22 cellular contexts compared by ENCODE assay signal in the genomic region with DNA sequence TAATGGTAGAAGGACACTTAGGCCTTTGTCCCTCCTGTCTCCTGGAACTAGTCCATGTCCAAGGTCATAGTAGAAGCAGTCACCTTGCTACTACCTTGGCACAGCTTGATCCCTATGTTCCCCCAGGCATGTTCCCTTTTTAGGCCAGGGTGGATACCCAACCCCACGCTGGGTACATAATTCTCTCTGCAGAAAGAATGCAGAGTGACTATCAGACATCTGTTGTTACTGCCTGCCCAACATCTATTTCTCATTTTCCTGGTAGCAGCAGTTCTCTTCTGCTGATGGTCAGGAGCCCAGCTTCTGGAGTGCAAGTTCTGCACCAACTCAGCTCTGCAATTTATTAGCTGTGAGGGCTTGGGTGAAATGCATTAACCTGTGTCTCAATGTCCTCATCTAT. TPM values are rescaled to one million over a fixed set of nuclear protein-coding genes. Genes with fewer than 3 reads are reported as not detected.
A peak's percentile ranks its signal among the peaks of the same experiment; 100 is the strongest.
DNase-seq lines count a peak whose midpoint lies in the region; ATAC-seq, FAIRE-seq and TF ChIP-seq lines count a peak whose summit lies in the region.
"Had no signal": no experiment of that assay in that cellular context is flagged by ENCODE, and none has a peak within 500 bp of the region (broad histone marks: within the 10 kb centered on the region; RNA-seq: fewer than 3 reads in every experiment).

No MANE protein-coding gene starts in this region.

- no peak for TF ChIP-seq CTCF in GM23338 (conservative IDR thresholded peaks at IDR 0.05; ENCODE audit: low read depth in 2 of 2)
- TF ChIP-seq CTCF in glutamatergic neuron (IDR thresholded peaks at IDR 0.05; ENCODE audit: partially characterized antibody, unreplicated experiment): no peak
- TF ChIP-seq CTCF in thyroid gland (IDR thresholded peaks at IDR 0.05): no peak

- H2AFZ ChIP-seq in GM23338: peak overlapping the region; percentile 72; the same call in 1 of the 2 replicates

- H3K4me3 ChIP-seq in GM23338 (no peak overlapping the region), thyroid gland (replicated peaks in 1 of 3) (no peak overlapping the region)

- no peak overlapping the region for H3K4me3 Mint-ChIP-seq in activated naive CD4-positive, alpha-beta T cell treated with anti-CD3 and anti-CD28 coated beads, Interleukin-2, amount 50 U/mL, for 24 hours
- H3K4me3 Mint-ChIP-seq in GM23338: no peak overlapping the region
- no peak overlapping the region for H3K4me3 Mint-ChIP-seq in glutamatergic neuron (ENCODE audit: unreplicated experiment)
- H3K4me3 Mint-ChIP-seq: B cell, HFFc6 had no signal

- H3K27ac ChIP-seq in GM23338 (ENCODE audit: low read depth) (no peak overlapping the region), thyroid gland (peak overlapping the region in 2 of 3 donors; percentile 18 to 33)
- H3K27ac ChIP-seq: KMS-11 had no signal

- intact Hi-C loops in thyroid gland (cut with DNase I): loop anchor here (5.0 to 10.0 kb wide), 3 partner anchors 85 to 415 kb away; a partner anchor contains a TSS

- no peak for ATAC-seq in GM23338
- ATAC-seq: Right ventricle myocardium inferior had no signal

- FAIRE-seq in H54 (lab: Jason Lieb, UNC): no peak
- FAIRE-seq: GM12892, GM18507, RCC 7860 had no signal

- TF ChIP-seq POLR2A in thyroid gland (IDR thresholded peaks at IDR 0.05): no peak
- TF ChIP-seq POLR2A in H54 (IDR thresholded peaks at IDR 0.05; ENCODE audit: low read depth, low read length): no peak

- no peaks in the 10 kb centered on the region for H3K36me3 Mint-ChIP-seq in activated naive CD4-positive, alpha-beta T cell treated with anti-CD3 and anti-CD28 coated beads, Interleukin-2, amount 50 U/mL, for 24 hours
- H3K36me3 Mint-ChIP-seq in GM23338 (ENCODE audit: low read depth) (no peaks in the 10 kb centered on the region; the same call in 2 of the 3 replicates), glutamatergic neuron (ENCODE audit: unreplicated experiment) (no peaks in the 10 kb centered on the region)

- no peaks in the 10 kb centered on the region for H3K9me3 Mint-ChIP-seq in activated naive CD4-positive, alpha-beta T cell treated with anti-CD3 and anti-CD28 coated beads, Interleukin-2, amount 50 U/mL, for 24 hours
- no peaks in the 10 kb centered on the region for H3K9me3 Mint-ChIP-seq in GM23338
- peaks cover 12% of the 10 kb centered on the region for H3K9me3 Mint-ChIP-seq in glutamatergic neuron (ENCODE audit: unreplicated experiment)
- H3K9me3 Mint-ChIP-seq: CD8-positive, alpha-beta memory T cell; HFFc6 had no signal

- H3K27me3 ChIP-seq in GM23338 (ENCODE audit: insufficient read depth): no peaks in the 10 kb centered on the region
- no peaks in the 10 kb centered on the region for H3K27me3 ChIP-seq in thyroid gland

- H3K9me3 ChIP-seq in thyroid gland: no peaks in the 10 kb centered on the region

- H3K4me1 Mint-ChIP-seq in activated naive CD4-positive, alpha-beta T cell treated with anti-CD3 and anti-CD28 coated beads, Interleukin-2, amount 50 U/mL, for 24 hours: peaks cover 14% of the 10 kb centered on the region
- H3K4me1 Mint-ChIP-seq in GM23338: peaks cover 15% of the 10 kb centered on the region
- H3K4me1 Mint-ChIP-seq in glutamatergic neuron (ENCODE audit: low read depth, unreplicated experiment): peaks cover 12% of the 10 kb centered on the region

- no peaks in the 10 kb centered on the region for H3K79me2 ChIP-seq in GM23338 (replicated peaks; ENCODE audit: insufficient read depth)

- 70 to 81% methylated on average over 1 of the region's 1 CpG for WGBS in thyroid gland, 2 donors

- DNase-seq in activated naive CD4-positive, alpha-beta T cell (lab: John Stamatoyannopoulos, UW): no peak
- DNase-seq in GM23338 (ENCODE audit: low spot score): no peak
- DNase-seq in glutamatergic neuron: no peak
- peak; percentile 40 to 45 for DNase-seq in thyroid gland
- DNase-seq in H54 (ENCODE audit: insufficient read length, low spot score): no peak
- DNase-seq in HT-29 (ENCODE audit: low spot score): no peak
- no peak for DNase-seq in NCI-H2081 treated with DMSO at 0.1 percent for 48 hours (lab: John Stamatoyannopoulos, UW)
- DNase-seq: 8988T; CD8-positive, alpha-beta memory T cell; DMS53; EL; HFFc6; NCI-H1417 treated with DMSO at 0.1 percent for 48 hours; NCI-H187 treated with DMSO at 0.1 percent for 48 hours; NCI-H2171 had no signal

- H3F3A ChIP-seq in GM23338 (replicated peaks; ENCODE audit: low read depth): peaks cover 23% of the 10 kb centered on the region; the same call in 1 of the 2 replicates

- no peak overlapping the region for H3K4me2 ChIP-seq in GM23338
- H3K4me2 ChIP-seq: KMS-11 had no signal

- H3K27ac Mint-ChIP-seq in activated naive CD4-positive, alpha-beta T cell treated with anti-CD3 and anti-CD28 coated beads, Interleukin-2, amount 50 U/mL, for 24 hours: peak overlapping the region; percentile 76
- H3K27ac Mint-ChIP-seq in GM23338: no peak overlapping the region
- H3K27ac Mint-ChIP-seq in glutamatergic neuron (ENCODE audit: unreplicated experiment): peak overlapping the region; percentile 94
- H3K27ac Mint-ChIP-seq: HFFc6 had no signal

- H3K9me2 ChIP-seq in GM23338 (ENCODE audit: insufficient read depth): no peaks in the 10 kb centered on the region

- H3K4me1 ChIP-seq in GM23338 (ENCODE audit: insufficient read depth) (peaks cover 14% of the 10 kb centered on the region), thyroid gland (peaks cover 10 to 21% of the 10 kb centered on the region in 2 donors)

- H4K20me1 ChIP-seq in GM23338 (replicated peaks; ENCODE audit: insufficient read depth): no peaks in the 10 kb centered on the region

- H3K36me3 ChIP-seq in GM23338 (ENCODE audit: insufficient read depth) (no peaks in the 10 kb centered on the region), thyroid gland (no peaks in the 10 kb centered on the region)

- H3K27me3 Mint-ChIP-seq in activated naive CD4-positive, alpha-beta T cell treated with anti-CD3 and anti-CD28 coated beads, Interleukin-2, amount 50 U/mL, for 24 hours: no peaks in the 10 kb centered on the region
- H3K27me3 Mint-ChIP-seq in GM23338 (ENCODE audit: insufficient read depth, low read depth, poor library complexity) (peaks cover 7% of the 10 kb centered on the region), glutamatergic neuron (ENCODE audit: unreplicated experiment) (peaks cover 10% of the 10 kb centered on the region)
- H3K27me3 Mint-ChIP-seq: B cell had no signal

TF ChIP-seq in GM23338, 12 proteins besides CTCF, POLR2A, EP300 and RAD21 (continues in another document):
- TF ChIP-seq, protein P1, sequence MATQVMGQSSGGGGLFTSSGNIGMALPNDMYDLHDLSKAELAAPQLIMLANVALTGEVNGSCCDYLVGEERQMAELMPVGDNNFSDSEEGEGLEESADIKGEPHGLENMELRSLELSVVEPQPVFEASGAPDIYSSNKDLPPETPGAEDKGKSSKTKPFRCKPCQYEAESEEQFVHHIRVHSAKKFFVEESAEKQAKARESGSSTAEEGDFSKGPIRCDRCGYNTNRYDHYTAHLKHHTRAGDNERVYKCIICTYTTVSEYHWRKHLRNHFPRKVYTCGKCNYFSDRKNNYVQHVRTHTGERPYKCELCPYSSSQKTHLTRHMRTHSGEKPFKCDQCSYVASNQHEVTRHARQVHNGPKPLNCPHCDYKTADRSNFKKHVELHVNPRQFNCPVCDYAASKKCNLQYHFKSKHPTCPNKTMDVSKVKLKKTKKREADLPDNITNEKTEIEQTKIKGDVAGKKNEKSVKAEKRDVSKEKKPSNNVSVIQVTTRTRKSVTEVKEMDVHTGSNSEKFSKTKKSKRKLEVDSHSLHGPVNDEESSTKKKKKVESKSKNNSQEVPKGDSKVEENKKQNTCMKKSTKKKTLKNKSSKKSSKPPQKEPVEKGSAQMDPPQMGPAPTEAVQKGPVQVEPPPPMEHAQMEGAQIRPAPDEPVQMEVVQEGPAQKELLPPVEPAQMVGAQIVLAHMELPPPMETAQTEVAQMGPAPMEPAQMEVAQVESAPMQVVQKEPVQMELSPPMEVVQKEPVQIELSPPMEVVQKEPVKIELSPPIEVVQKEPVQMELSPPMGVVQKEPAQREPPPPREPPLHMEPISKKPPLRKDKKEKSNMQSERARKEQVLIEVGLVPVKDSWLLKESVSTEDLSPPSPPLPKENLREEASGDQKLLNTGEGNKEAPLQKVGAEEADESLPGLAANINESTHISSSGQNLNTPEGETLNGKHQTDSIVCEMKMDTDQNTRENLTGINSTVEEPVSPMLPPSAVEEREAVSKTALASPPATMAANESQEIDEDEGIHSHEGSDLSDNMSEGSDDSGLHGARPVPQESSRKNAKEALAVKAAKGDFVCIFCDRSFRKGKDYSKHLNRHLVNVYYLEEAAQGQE (IDR thresholded peaks at IDR 0.05; ENCODE audit: unreplicated experiment): no peak

RNA-seq across cellular contexts. Expression of a gene that starts 4.4 kb away (rescaled TPM):
- total RNA-seq in GM23338 (2014; rRNA removed; shearing (Covaris generic)): 86.0 and 92.8 TPM in 2 replicates
- 106 and 118 TPM in 2 replicates for polyA plus RNA-seq in GM23338 (2016; fragmentation: Nextera tagmentation; extraction: Ambion mirVana)
- 19.3 TPM for total RNA-seq in glutamatergic neuron (ENCODE audit: unreplicated experiment)
- 10 to 100 TPM; 24.6 to 48.9 (median 36.0) TPM for total RNA-seq in thyroid gland
- 40.9 and 61.7 TPM in 2 replicates for total RNA-seq in HT-29 (2014; rRNA removed; shearing (Covaris generic))

Comparison
In these comparisons a context has a peak if more than half of its experiments do, and no peak if none do; other contexts are left out.
1. DNase-seq: peak in thyroid gland (2 of 2); none in activated naive CD4-positive, alpha-beta T cell (0 of 4), GM23338 (single experiment), glutamatergic neuron (single experiment), H54 (single experiment), HT-29 (single experiment) and NCI-H2081 treated with DMSO at 0.1 percent for 48 hours (single experiment).